ENCODE assay signal across 1 cellular context in genomic region chr10:132054564-132054963, GRCh38.
TF ChIP-seq lines count a peak whose summit lies in the region.

No MANE protein-coding gene starts in this region.

TF ChIP-seq in HepG2, 621 proteins besides CTCF, POLR2A, EP300 and RAD21 (continued from another document):
- TF ChIP-seq ZNF687 (CRISPR knock-in tag; IDR thresholded peaks at IDR 0.05) (no peak), ZNF619 (CRISPR knock-in tag; IDR thresholded peaks at IDR 0.05) (no peak), TFE3 (CRISPR knock-in tag; IDR thresholded peaks at IDR 0.05) (0 out of 2 replicates have a peak, but pooled peaks have one; percentile 28), SALL1 (CRISPR knock-in tag; IDR thresholded peaks at IDR 0.05) (peak; percentile 44), TOE1 (CRISPR knock-in tag; IDR thresholded peaks at IDR 0.05) (no peak), ZSCAN9 (CRISPR knock-in tag; IDR thresholded peaks at IDR 0.05; ENCODE audit: borderline replicate concordance) (0 out of 2 replicates have a peak, but pooled peaks have one; percentile 71), ZMAT3 (CRISPR knock-in tag; conservative IDR thresholded peaks at IDR 0.05) (no peak), FOXK1 (CRISPR knock-in tag; IDR thresholded peaks at IDR 0.05; ENCODE audit: borderline replicate concordance, low read depth) (peak; percentile 28; the same call in 1 of the 2 replicates), KLF13 (CRISPR knock-in tag; IDR thresholded peaks at IDR 0.05) (no peak), EHMT2 (IDR thresholded peaks at IDR 0.05; ENCODE audit: borderline replicate concordance, low read depth, low read length) (peak; percentile 39; the same call in 1 of the 2 replicates), REST (IDR thresholded peaks at IDR 0.05; ENCODE audit: borderline replicate concordance in 1 of 2, low read depth in 1 of 2, low read length in 2 of 2) (peak; percentile 84 to 95), MIER2 (CRISPR knock-in tag; IDR thresholded peaks at IDR 0.05) (peak; percentile 95), ZNF766 (CRISPR knock-in tag; IDR thresholded peaks at IDR 0.05; ENCODE audit: borderline replicate concordance) (no peak), LRRFIP1 (CRISPR knock-in tag; conservative IDR thresholded peaks at IDR 0.05) (no peak), ZNF143 (CRISPR knock-in tag; IDR thresholded peaks at IDR 0.05) (no peak)
